In genomic region chr9:80503692-80504400, GRCh38 we compare ENCODE assay signal across 22 cellular contexts.
DNase-seq lines count a peak whose midpoint lies in the region; TF ChIP-seq lines count a peak whose summit lies in the region.
"Had no signal": no experiment of that assay in that cellular context is flagged by ENCODE, and none has a peak within 500 bp of the region (broad histone marks: within the 10 kb centered on the region; RNA-seq: fewer than 3 reads in every experiment).

No MANE protein-coding gene starts in this region.

- no CpG with 5 or more reads among the region's 2 CpGs for WGBS in neuronal stem cell (ENCODE audit: extremely low coverage in 2 of 2, insufficient read length in 2 of 2, insufficient replicate concordance in 1 of 2), 2 donors

- H3K79me2 ChIP-seq in MM.1S (ENCODE audit: low read length): no peaks in the 10 kb centered on the region

- no peak overlapping the region for H3K14ac ChIP-seq in neuronal stem cell (ENCODE audit: low read length)

- H3K18ac ChIP-seq in neuronal stem cell (ENCODE audit: low read length): no peak overlapping the region

- no peak overlapping the region for H3K4ac ChIP-seq in neuronal stem cell (ENCODE audit: low read length)

- H3K4me1 ChIP-seq in neuronal stem cell (ENCODE audit: control insufficient read depth in 2 of 2, insufficient read depth in 1 of 2, low read depth in 1 of 2, low read length in 2 of 2) (peaks cover 0 to 5% of the 10 kb centered on the region in 2 donors), MM.1S (ENCODE audit: low read length) (no peaks in the 10 kb centered on the region)

- no peak overlapping the region for H2BK120ac ChIP-seq in neuronal stem cell (ENCODE audit: low read depth, low read length)

- H3F3A ChIP-seq in MM.1S (ENCODE audit: insufficient read depth, low read length): no peaks in the 10 kb centered on the region

- H4K91ac ChIP-seq in neuronal stem cell (ENCODE audit: low read depth, low read length, poor library complexity): no peak overlapping the region

- H2AK5ac ChIP-seq in neuronal stem cell (ENCODE audit: low read depth, low read length): no peak overlapping the region

- no peaks in the 10 kb centered on the region for H3K27me3 Mint-ChIP-seq in T-helper 2 cell treated with Interferon-gamma antibody and Interleukin-4, amounts not matched to agents 5 μg/mL and 100 μg/mL, for 36 hours (ENCODE audit: low read depth)
- H3K27me3 Mint-ChIP-seq: activated CD4-positive, alpha-beta memory T cell treated with anti-CD3 and anti-CD28 coated beads, Interleukin-2, amount 10 ng/mL, durations not matched to agents 7 days and 5 days; stimulated activated naive B cell treated with anti-CD40 and anti-IgM and Interleukin-4, amounts not matched to agents 10 μg/mL and 1 μg/mL and 100 μg/mL, for 72 hours; T-helper 17 cell had no signal

- peaks cover 16% of the 10 kb centered on the region for H3K9me3 Mint-ChIP-seq in T-helper 2 cell treated with Interferon-gamma antibody and Interleukin-4, amounts not matched to agents 5 μg/mL and 100 μg/mL, for 36 hours
- H3K9me3 Mint-ChIP-seq: activated CD4-positive, alpha-beta memory T cell treated with anti-CD3 and anti-CD28 coated beads, Interleukin-2, amount 10 ng/mL, durations not matched to agents 7 days and 5 days; stimulated activated naive B cell treated with anti-CD40 and anti-IgM and Interleukin-4, amounts not matched to agents 10 μg/mL and 1 μg/mL and 100 μg/mL, for 72 hours had no signal

- H3K4me3 Mint-ChIP-seq in T-helper 2 cell treated with Interferon-gamma antibody and Interleukin-4, amounts not matched to agents 5 μg/mL and 100 μg/mL, for 36 hours: no peak overlapping the region
- H3K4me3 Mint-ChIP-seq: activated CD4-positive, alpha-beta memory T cell treated with anti-CD3 and anti-CD28 coated beads, Interleukin-2, amount 10 ng/mL, durations not matched to agents 7 days and 5 days; activated naive CD4-positive, alpha-beta T cell treated with anti-CD3 and anti-CD28 coated beads for 36 hours; CD14-positive monocyte; stimulated activated naive B cell treated with anti-CD40 and anti-IgM and Interleukin-4, amounts not matched to agents 10 μg/mL and 1 μg/mL and 100 μg/mL, for 72 hours; T-helper 17 cell; WTC11 had no signal

- H4K8ac ChIP-seq in neuronal stem cell (ENCODE audit: low read depth, low read length): no peak overlapping the region

- H3K27ac Mint-ChIP-seq in T-helper 2 cell treated with Interferon-gamma antibody and Interleukin-4, amounts not matched to agents 5 μg/mL and 100 μg/mL, for 36 hours: no peak overlapping the region
- H3K27ac Mint-ChIP-seq: activated CD4-positive, alpha-beta memory T cell treated with anti-CD3 and anti-CD28 coated beads, Interleukin-2, amount 10 ng/mL, durations not matched to agents 7 days and 5 days; activated naive CD4-positive, alpha-beta T cell treated with anti-CD3 and anti-CD28 coated beads for 36 hours; CD14-positive monocyte; stimulated activated naive B cell treated with anti-CD40 and anti-IgM and Interleukin-4, amounts not matched to agents 10 μg/mL and 1 μg/mL and 100 μg/mL, for 72 hours; T-helper 17 cell; WTC11 had no signal

- H3K4me1 Mint-ChIP-seq in T-helper 2 cell treated with Interferon-gamma antibody and Interleukin-4, amounts not matched to agents 5 μg/mL and 100 μg/mL, for 36 hours (ENCODE audit: low read depth): no peaks in the 10 kb centered on the region
- H3K4me1 Mint-ChIP-seq: activated CD4-positive, alpha-beta memory T cell treated with anti-CD3 and anti-CD28 coated beads, Interleukin-2, amount 10 ng/mL, durations not matched to agents 7 days and 5 days; CD14-positive monocyte; stimulated activated naive B cell treated with anti-CD40 and anti-IgM and Interleukin-4, amounts not matched to agents 10 μg/mL and 1 μg/mL and 100 μg/mL, for 72 hours; T-helper 17 cell had no signal

- H3K4me2 ChIP-seq in neuronal stem cell (ENCODE audit: insufficient read depth, low read length, poor library complexity, severe bottlenecking): no peak overlapping the region
- H3K4me2 ChIP-seq in MM.1S (ENCODE audit: low read depth, low read length): no peak overlapping the region

- no peaks in the 10 kb centered on the region for H3K9me2 ChIP-seq in MM.1S (replicated peaks; ENCODE audit: insufficient read depth, low read length)

- no peaks in the 10 kb centered on the region for H3K36me3 ChIP-seq in neuronal stem cell (replicated peaks in 1 of 2; ENCODE audit: control insufficient read depth in 2 of 2, insufficient read depth in 2 of 2, low read length in 2 of 2)
- no peaks in the 10 kb centered on the region for H3K36me3 ChIP-seq in MM.1S (replicated peaks; ENCODE audit: insufficient read depth, low read length)
- H3K36me3 ChIP-seq: tibial nerve had no signal

- no peak overlapping the region for H3K23ac ChIP-seq in neuronal stem cell (ENCODE audit: low read depth, low read length, poor library complexity)

- H3K9ac ChIP-seq in neuronal stem cell (ENCODE audit: low read depth, low read length, poor library complexity) (no peak overlapping the region), MM.1S (ENCODE audit: low read length) (no peak overlapping the region)

- H3K9me3 ChIP-seq in neuronal stem cell (replicated peaks in 1 of 2; ENCODE audit: control insufficient read depth in 2 of 2, insufficient read depth in 1 of 2, low read depth in 1 of 2, low read length in 2 of 2): no peaks in the 10 kb centered on the region
- H3K9me3 ChIP-seq in MM.1S (replicated peaks; ENCODE audit: insufficient read depth, low read length): no peaks in the 10 kb centered on the region
- H3K9me3 ChIP-seq: tibial nerve had no signal

- no peaks in the 10 kb centered on the region for H3K79me1 ChIP-seq in neuronal stem cell (ENCODE audit: low read depth, low read length)

- H2AFZ ChIP-seq in neuronal stem cell (ENCODE audit: low read length) (peak overlapping the region; percentile 57), MM.1S (ENCODE audit: low read length) (no peak overlapping the region)

- H3K4me3 ChIP-seq in neuronal stem cell (ENCODE audit: low read length in 2 of 2): no peak overlapping the region
- H3K4me3 ChIP-seq in MM.1S (ENCODE audit: low read length): no peak overlapping the region
- H3K4me3 ChIP-seq: tibial nerve had no signal

- H3K27me3 ChIP-seq in neuronal stem cell (ENCODE audit: control insufficient read depth in 3 of 3, insufficient read depth in 3 of 3, low read depth in 1 of 3, low read length in 3 of 3): no peaks in the 10 kb centered on the region
- no peaks in the 10 kb centered on the region for H3K27me3 ChIP-seq in MM.1S (replicated peaks; ENCODE audit: insufficient read depth, low read length)
- H3K27me3 ChIP-seq: tibial nerve had no signal

- H2BK15ac ChIP-seq in neuronal stem cell (ENCODE audit: low read length): no peak overlapping the region

- DNase-seq in DMS 273 (lab: John Stamatoyannopoulos, UW; ENCODE audit: unreplicated experiment): peak; percentile 71
- peak; percentile 85 for DNase-seq in NCI-H2171 treated with DMSO at 0.1 percent for 48 hours (lab: John Stamatoyannopoulos, UW)
- DNase-seq in globus pallidus (ENCODE audit: low spot score): peak; percentile 10
- no peak for DNase-seq in neuronal stem cell (ENCODE audit: low spot score)
- DNase-seq in MM.1S: no peak
- DNase-seq in foreskin melanocyte: no peak
- DNase-seq in T-helper 2 cell treated with Interferon-gamma antibody and Interleukin-4, amounts not matched to agents 5 μg/mL and 100 μg/mL, for 36 hours (ENCODE audit: low spot score): no peak
- DNase-seq in NCI-H748 treated with DMSO at 0.1 percent for 48 hours (lab: John Stamatoyannopoulos, UW): no peak
- DNase-seq: ACHN; activated CD4-positive, alpha-beta memory T cell treated with anti-CD3 and anti-CD28 coated beads, Interleukin-2, amount 10 ng/mL, durations not matched to agents 7 days and 5 days; activated naive CD4-positive, alpha-beta T cell treated with anti-CD3 and anti-CD28 coated beads for 36 hours; activated T-cell treated with anti-CD3 and anti-CD28 coated beads, Interleukin-2, amount 50 U/mL, for 1 hour; cortex of kidney; GOT3; NCI-H187; NCI-H510A; posterior cingulate gyrus; stimulated activated naive B cell treated with anti-CD40 and anti-IgM and Interleukin-4, amounts not matched to agents 10 μg/mL and 1 μg/mL and 100 μg/mL, for 72 hours; T-helper 17 cell had no signal

- H4K20me1 ChIP-seq in MM.1S (ENCODE audit: insufficient read depth, low read length): no peaks in the 10 kb centered on the region

- H3K27ac ChIP-seq in neuronal stem cell (replicated peaks; ENCODE audit: low read length) (no peak overlapping the region), MM.1S (ENCODE audit: low read length) (no peak overlapping the region)

- no peaks in the 10 kb centered on the region for H3K36me3 Mint-ChIP-seq in T-helper 2 cell treated with Interferon-gamma antibody and Interleukin-4, amounts not matched to agents 5 μg/mL and 100 μg/mL, for 36 hours (ENCODE audit: low read depth)
- H3K36me3 Mint-ChIP-seq: CD14-positive monocyte; stimulated activated naive B cell treated with anti-CD40 and anti-IgM and Interleukin-4, amounts not matched to agents 10 μg/mL and 1 μg/mL and 100 μg/mL, for 72 hours; WTC11 had no signal

- no peak overlapping the region for H2BK5ac ChIP-seq in neuronal stem cell (ENCODE audit: low read length)

- TF ChIP-seq CTCF in MM.1S (IDR thresholded peaks at IDR 0.05; ENCODE audit: low read length): no peak

- H2BK12ac ChIP-seq in neuronal stem cell (ENCODE audit: low read length): no peak overlapping the region

Comparison
In these comparisons a context has a peak if more than half of its experiments do, and no peak if none do; other contexts are left out.
1. DNase-seq: peak in DMS 273 (single experiment), NCI-H2171 treated with DMSO at 0.1 percent for 48 hours (single experiment) and globus pallidus (single experiment); none in neuronal stem cell (single experiment), MM.1S (single experiment), foreskin melanocyte (single experiment), T-helper 2 cell treated with Interferon-gamma antibody and Interleukin-4, amounts not matched to agents 5 μg/mL and 100 μg/mL, for 36 hours (single experiment) and NCI-H748 treated with DMSO at 0.1 percent for 48 hours (single experiment).